22 cellular contexts compared by ENCODE assay signal in the genomic region with DNA sequence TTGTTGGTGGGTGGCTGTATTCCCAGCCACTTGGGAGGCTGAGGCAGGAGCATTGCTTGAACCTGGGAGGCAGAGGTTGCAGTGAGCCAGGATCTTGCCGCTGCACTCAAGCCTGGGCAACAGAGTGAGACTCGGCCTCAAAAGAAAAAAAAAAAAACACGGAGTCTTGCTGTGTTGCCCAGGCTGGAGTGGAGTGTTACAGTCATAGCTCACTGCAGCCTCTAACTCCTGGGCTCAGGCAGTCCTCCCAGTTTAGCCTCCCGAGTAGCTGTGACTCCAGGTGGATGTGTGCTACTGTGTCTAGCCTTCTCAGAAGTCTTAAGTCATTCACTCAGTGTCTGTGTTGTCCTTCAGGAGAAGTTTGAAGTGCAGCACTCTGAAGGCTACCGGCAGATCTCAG. TPM values are rescaled to one million over a fixed set of nuclear protein-coding genes. Genes with fewer than 3 reads are reported as not detected.
DNase-seq lines count a peak whose midpoint lies in the region; ATAC-seq and TF ChIP-seq lines count a peak whose summit lies in the region.
"Had no signal": no experiment of that assay in that cellular context is flagged by ENCODE, and none has a peak within 500 bp of the region (broad histone marks: within the 10 kb centered on the region; RNA-seq: fewer than 3 reads in every experiment).

No MANE protein-coding gene starts in this region.

- peaks cover 59% of the 10 kb centered on the region for H3K36me3 Mint-ChIP-seq in T-helper 1 cell treated with Interleukin-12 subunit alpha and Interleukin-12 subunit beta and Interleukin-4 antibody, amounts not matched to agents 30 μg/mL and 1 μg/mL, for 36 hours (ENCODE audit: low read depth)
- H3K36me3 Mint-ChIP-seq in CD4-positive, CD25-positive, alpha-beta regulatory T cell = peaks cover 40% of the 10 kb centered on the region
- peaks cover 97% of the 10 kb centered on the region for H3K36me3 Mint-ChIP-seq in activated T-helper 17 cell treated with anti-CD3 and anti-CD28 coated beads, Interleukin-2, amount 50 U/mL, for 72 hours (ENCODE audit: low read depth)
- peaks cover 0 to 45% (median 19%) of the 10 kb centered on the region in 5 donors for H3K36me3 Mint-ChIP-seq in naive thymus-derived CD4-positive, alpha-beta T cell

- TF ChIP-seq POLR2A in esophagus muscularis mucosa (IDR thresholded peaks at IDR 0.05; ENCODE audit: low read depth) = no peak

- intact Hi-C loops in naive thymus-derived CD4-positive, alpha-beta T cell (cut with micrococcal nuclease) = no loop called here
- intact Hi-C loops in esophagus muscularis mucosa (cut with DNase I) (no loop called here), lower lobe of right lung (cut with DNase I) (no loop called here)

- peak overlapping the region; percentile 7 for H3K27ac Mint-ChIP-seq in T-helper 1 cell treated with Interleukin-12 subunit alpha and Interleukin-12 subunit beta and Interleukin-4 antibody, amounts not matched to agents 30 μg/mL and 1 μg/mL, for 36 hours
- H3K27ac Mint-ChIP-seq in CD4-positive, CD25-positive, alpha-beta regulatory T cell = peak overlapping the region in 2 of 3 donors; percentile 75 to 86
- H3K27ac Mint-ChIP-seq in activated T-helper 17 cell treated with anti-CD3 and anti-CD28 coated beads, Interleukin-2, amount 50 U/mL, for 72 hours = peak overlapping the region; percentile 39
- peak overlapping the region in 7 of 9 donors; percentile 4 to 61 (median 28) for H3K27ac Mint-ChIP-seq in naive thymus-derived CD4-positive, alpha-beta T cell

- H3K4me1 Mint-ChIP-seq in T-helper 1 cell treated with Interleukin-12 subunit alpha and Interleukin-12 subunit beta and Interleukin-4 antibody, amounts not matched to agents 30 μg/mL and 1 μg/mL, for 36 hours (ENCODE audit: low read depth) = peaks cover 34% of the 10 kb centered on the region
- H3K4me1 Mint-ChIP-seq in CD4-positive, CD25-positive, alpha-beta regulatory T cell = peaks cover 10 to 54% (median 34%) of the 10 kb centered on the region in 4 donors
- H3K4me1 Mint-ChIP-seq in activated T-helper 17 cell treated with anti-CD3 and anti-CD28 coated beads, Interleukin-2, amount 50 U/mL, for 72 hours = peaks cover 19% of the 10 kb centered on the region
- peaks cover 23 to 47% (median 36%) of the 10 kb centered on the region in 7 donors for H3K4me1 Mint-ChIP-seq in naive thymus-derived CD4-positive, alpha-beta T cell

- ATAC-seq in CD4-positive, CD25-positive, alpha-beta regulatory T cell (ENCODE audit: low read depth in 2 of 2) = no peak
- no peak for ATAC-seq in activated T-helper 17 cell treated with anti-CD3 and anti-CD28 coated beads, Interleukin-2, amount 50 U/mL, for 72 hours (replicated peaks)
- ATAC-seq in naive thymus-derived CD4-positive, alpha-beta T cell = no peak
- ATAC-seq in SK-N-SH treated with all-trans-retinoic acid at 6 μM for 48 hours (no peak), lower lobe of right lung (no peak)
- ATAC-seq: GM12878 had no signal

- H3K4me3 ChIP-seq in CD4-positive, CD25-positive, alpha-beta regulatory T cell (ENCODE audit: low read depth, low read length) = no peak overlapping the region
- H3K4me3 ChIP-seq in naive thymus-derived CD4-positive, alpha-beta T cell (ENCODE audit: low read length) = no peak overlapping the region
- H3K4me3 ChIP-seq in esophagus muscularis mucosa (no peak overlapping the region), lower lobe of right lung (no peak overlapping the region)
- H3K4me3 ChIP-seq: GM12878, GM23248 had no signal

- H3K27ac ChIP-seq in CD4-positive, CD25-positive, alpha-beta regulatory T cell (ENCODE audit: insufficient read depth, low read length, poor library complexity, severe bottlenecking) = no peak overlapping the region
- H3K27ac ChIP-seq in naive thymus-derived CD4-positive, alpha-beta T cell (ENCODE audit: low read depth, low read length) = no peak overlapping the region
- H3K27ac ChIP-seq in esophagus muscularis mucosa (replicated peaks in 1 of 4) (peak overlapping the region in 2 of 4 donors; percentile 5 to 23), lower lobe of right lung (no peak overlapping the region)
- H3K27ac ChIP-seq: 22Rv1, GM23248 had no signal

- peaks cover 57% of the 10 kb centered on the region for H3K36me3 ChIP-seq in CD4-positive, CD25-positive, alpha-beta regulatory T cell (ENCODE audit: control insufficient read depth, insufficient read depth, low read length)
- H3K36me3 ChIP-seq in naive thymus-derived CD4-positive, alpha-beta T cell (ENCODE audit: control insufficient read depth in 2 of 3, insufficient read depth in 3 of 3, low read length in 3 of 3) = peaks cover 3 to 47% (median 5%) of the 10 kb centered on the region in 3 experiments
- H3K36me3 ChIP-seq in esophagus muscularis mucosa (peaks cover 0 to 34% (median 27%) of the 10 kb centered on the region in 4 donors), lower lobe of right lung (peaks cover 37% of the 10 kb centered on the region)

- peaks cover 18% of the 10 kb centered on the region for H3K4me1 ChIP-seq in CD4-positive, CD25-positive, alpha-beta regulatory T cell (ENCODE audit: control insufficient read depth, insufficient read depth, low read length, poor library complexity, severe bottlenecking)
- H3K4me1 ChIP-seq in naive thymus-derived CD4-positive, alpha-beta T cell (ENCODE audit: control insufficient read depth in 2 of 2, insufficient read depth in 2 of 2, low read length in 2 of 2) = peaks cover 12 to 17% of the 10 kb centered on the region in 2 donors
- H3K4me1 ChIP-seq in esophagus muscularis mucosa (peaks cover 19 to 39% (median 30%) of the 10 kb centered on the region in 4 donors), lower lobe of right lung (peaks cover 17% of the 10 kb centered on the region)

- H3K9me3 Mint-ChIP-seq in T-helper 1 cell treated with Interleukin-12 subunit alpha and Interleukin-12 subunit beta and Interleukin-4 antibody, amounts not matched to agents 30 μg/mL and 1 μg/mL, for 36 hours = no peaks in the 10 kb centered on the region
- no peaks in the 10 kb centered on the region for H3K9me3 Mint-ChIP-seq in CD4-positive, CD25-positive, alpha-beta regulatory T cell
- no peaks in the 10 kb centered on the region for H3K9me3 Mint-ChIP-seq in activated T-helper 17 cell treated with anti-CD3 and anti-CD28 coated beads, Interleukin-2, amount 50 U/mL, for 72 hours
- H3K9me3 Mint-ChIP-seq in naive thymus-derived CD4-positive, alpha-beta T cell = no peaks in the 10 kb centered on the region

- POLR2A ChIA-PET in naive thymus-derived CD4-positive, alpha-beta T cell (lab: Charles Lee) = interaction anchor here (0.6 kb wide), 1 partner anchor 307 kb away, joined by 4 read pairs; no protein-coding TSS in a partner anchor

- H3K4me3 Mint-ChIP-seq in T-helper 1 cell treated with Interleukin-12 subunit alpha and Interleukin-12 subunit beta and Interleukin-4 antibody, amounts not matched to agents 30 μg/mL and 1 μg/mL, for 36 hours = no peak overlapping the region
- H3K4me3 Mint-ChIP-seq in CD4-positive, CD25-positive, alpha-beta regulatory T cell = no peak overlapping the region
- no peak overlapping the region for H3K4me3 Mint-ChIP-seq in activated T-helper 17 cell treated with anti-CD3 and anti-CD28 coated beads, Interleukin-2, amount 50 U/mL, for 72 hours
- H3K4me3 Mint-ChIP-seq in naive thymus-derived CD4-positive, alpha-beta T cell = no peak overlapping the region
- H3K4me3 Mint-ChIP-seq: B cell had no signal

- no peaks in the 10 kb centered on the region for H3K9me3 ChIP-seq in CD4-positive, CD25-positive, alpha-beta regulatory T cell (ENCODE audit: control insufficient read depth in 2 of 2, low read length in 2 of 2)
- H3K9me3 ChIP-seq in naive thymus-derived CD4-positive, alpha-beta T cell (ENCODE audit: control insufficient read depth in 2 of 3, low read length in 3 of 3) = no peaks in the 10 kb centered on the region
- H3K9me3 ChIP-seq in esophagus muscularis mucosa (no peaks in the 10 kb centered on the region), lower lobe of right lung (no peaks in the 10 kb centered on the region)

- CTCF ChIA-PET in naive thymus-derived CD4-positive, alpha-beta T cell (lab: Charles Lee) = no interaction called here

- DNase-seq in T-helper 1 cell (no peak), esophagus muscularis mucosa (ENCODE audit: extremely low spot score) (no peak), lower lobe of right lung (no peak)
- no peak for DNase-seq in CD4-positive, CD25-positive, alpha-beta regulatory T cell
- DNase-seq in naive thymus-derived CD4-positive, alpha-beta T cell = no peak
- DNase-seq: DMS 273 treated with DMSO at 0.1 percent for 48 hours, GDM1, GM23248, HCEC 1CT, MV-4-11, NCI-H1417, NCI-H1930, NCI-H2171, NCI-H446 treated with DMSO at 0.1 percent for 48 hours, NCI-H748 treated with DMSO at 0.1 percent for 48 hours, OCI-M1 had no signal

- no peak for TF ChIP-seq EP300 in esophagus muscularis mucosa (IDR thresholded peaks at IDR 0.05)

- no peaks in the 10 kb centered on the region for H3K27me3 Mint-ChIP-seq in T-helper 1 cell treated with Interleukin-12 subunit alpha and Interleukin-12 subunit beta and Interleukin-4 antibody, amounts not matched to agents 30 μg/mL and 1 μg/mL, for 36 hours (ENCODE audit: low read depth)
- no peaks in the 10 kb centered on the region for H3K27me3 Mint-ChIP-seq in CD4-positive, CD25-positive, alpha-beta regulatory T cell
- no peaks in the 10 kb centered on the region for H3K27me3 Mint-ChIP-seq in activated T-helper 17 cell treated with anti-CD3 and anti-CD28 coated beads, Interleukin-2, amount 50 U/mL, for 72 hours
- H3K27me3 Mint-ChIP-seq in naive thymus-derived CD4-positive, alpha-beta T cell = no peaks in the 10 kb centered on the region
- H3K27me3 Mint-ChIP-seq: B cell had no signal

- TF ChIP-seq CTCF in esophagus muscularis mucosa (IDR thresholded peaks at IDR 0.05) (no peak), lower lobe of right lung (IDR thresholded peaks at IDR 0.05) (no peak)

- 96% methylated on average over 5 of the region's 5 CpGs for WGBS in esophagus muscularis mucosa

- no peaks in the 10 kb centered on the region for H3K27me3 ChIP-seq in CD4-positive, CD25-positive, alpha-beta regulatory T cell (ENCODE audit: control insufficient read depth, insufficient read depth, low read length)
- H3K27me3 ChIP-seq in naive thymus-derived CD4-positive, alpha-beta T cell (ENCODE audit: control insufficient read depth in 2 of 2, insufficient read depth in 2 of 2, low read length in 2 of 2) = no peaks in the 10 kb centered on the region
- H3K27me3 ChIP-seq in esophagus muscularis mucosa = no peaks in the 10 kb centered on the region
- no peaks in the 10 kb centered on the region for H3K27me3 ChIP-seq in lower lobe of right lung (ENCODE audit: low read depth)

RNA-seq across cellular contexts. Expression of gene NDE1, which starts 27.4 kb away (rescaled TPM):
- 146 TPM for total RNA-seq in CD4-positive, CD25-positive, alpha-beta regulatory T cell
- 10 to 100 TPM; 32.5 to 44.6 (median 42.5) TPM for polyA plus RNA-seq in CD4-positive, CD25-positive, alpha-beta regulatory T cell
- total RNA-seq in activated T-helper 17 cell treated with anti-CD3 and anti-CD28 coated beads, Interleukin-2, amount 50 U/mL, for 72 hours = 100 to 1,000 TPM; 112 to 117 TPM
- total RNA-seq in naive thymus-derived CD4-positive, alpha-beta T cell = 100 to 1,000 TPM in 4 of 5 experiments, 10 to 100 TPM in 1; 100.0 to 128 (median 114) TPM
- 10 to 100 TPM; 34.9 to 68.2 TPM for polyA plus RNA-seq in naive thymus-derived CD4-positive, alpha-beta T cell
- total RNA-seq in esophagus muscularis mucosa (10 to 100 TPM; 46.1 to 94.9 (median 70.1) TPM), lower lobe of right lung (35.3 TPM)

RNA-seq across cellular contexts. Expression of gene MARF1, which starts 34.5 kb away (rescaled TPM):
- 208 TPM for total RNA-seq in CD4-positive, CD25-positive, alpha-beta regulatory T cell
- 10 to 100 TPM; 13.7 to 21.6 (median 17.0) TPM for polyA plus RNA-seq in CD4-positive, CD25-positive, alpha-beta regulatory T cell
- 100 to 1,000 TPM in 1 of 2 donors, 10 to 100 TPM in 1; 85.0 to 120 TPM for total RNA-seq in activated T-helper 17 cell treated with anti-CD3 and anti-CD28 coated beads, Interleukin-2, amount 50 U/mL, for 72 hours
- 100 to 1,000 TPM in 4 of 5 experiments, 10 to 100 TPM in 1; 93.0 to 259 (median 185) TPM for total RNA-seq in naive thymus-derived CD4-positive, alpha-beta T cell
- 10 to 100 TPM; 12.5 to 17.3 TPM for polyA plus RNA-seq in naive thymus-derived CD4-positive, alpha-beta T cell
- total RNA-seq in esophagus muscularis mucosa (10 to 100 TPM; 36.6 to 57.3 (median 52.0) TPM), lower lobe of right lung (111 TPM)

Comparison
In these comparisons a context has a peak if more than half of its experiments do, and no peak if none do; other contexts are left out.
1. H3K27ac Mint-ChIP-seq: peak in every context shown above with its lines; median percentile 80 in CD4-positive, CD25-positive, alpha-beta regulatory T cell; 39 in activated T-helper 17 cell treated with anti-CD3 and anti-CD28 coated beads, Interleukin-2, amount 50 U/mL, for 72 hours; 28 in naive thymus-derived CD4-positive, alpha-beta T cell; 7 in T-helper 1 cell treated with Interleukin-12 subunit alpha and Interleukin-12 subunit beta and Interleukin-4 antibody, amounts not matched to agents 30 μg/mL and 1 μg/mL, for 36 hours.